Comparison of ENCODE assay signal across 10 cellular contexts in the genomic region with DNA sequence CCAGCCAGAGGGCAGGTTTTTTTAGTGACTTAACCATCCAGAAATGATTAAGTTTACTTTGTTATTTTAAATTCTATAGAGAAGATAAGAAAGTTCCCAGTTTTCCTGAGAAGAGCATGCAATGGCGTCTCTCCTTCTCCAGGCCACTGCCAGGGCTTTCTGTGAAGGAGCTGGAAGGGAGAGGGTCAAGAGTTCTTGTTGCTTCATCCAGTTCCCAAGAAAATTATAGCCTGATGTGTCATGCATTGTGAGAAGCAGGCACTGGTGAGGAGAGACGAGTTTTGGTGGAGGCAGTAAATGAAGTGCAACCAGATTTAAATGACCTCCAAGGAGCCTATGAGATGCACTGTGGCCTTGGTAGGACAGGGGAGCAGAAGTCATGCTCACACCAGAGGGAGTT. TPM values are rescaled to one million over a fixed set of nuclear protein-coding genes. Genes with fewer than 3 reads are reported as not detected.
DNase-seq lines count a peak whose midpoint lies in the region; ATAC-seq and TF ChIP-seq lines count a peak whose summit lies in the region.
"Had no signal": no experiment of that assay in that cellular context is flagged by ENCODE, and none has a peak within 500 bp of the region (broad histone marks: within the 10 kb centered on the region; RNA-seq: fewer than 3 reads in every experiment).

No MANE protein-coding gene starts in this region.

- DNase-seq in activated CD4-positive, alpha-beta T cell treated with anti-CD3 and anti-CD28 coated beads for 36 hours: no peak
- DNase-seq in activated CD4-positive, alpha-beta T cell treated with anti-CD3 and anti-CD28 coated beads, Interleukin-2, amount 50 U/mL, for 4 hours: no peak
- no peak for DNase-seq in RWPE2 (ENCODE audit: low spot score)
- peak; percentile 85 to 89 for DNase-seq in fibroblast of lung (ENCODE audit: low read depth in 2 of 2)
- DNase-seq in spleen: no peak
- no peak for DNase-seq in NOMO-1 (lab: John Stamatoyannopoulos, UW; ENCODE audit: unreplicated experiment in 2 of 2)
- no peak for DNase-seq in nucleus accumbens (lab: John Stamatoyannopoulos, UW)
- DNase-seq: pancreas had no signal

- intact Hi-C loops in activated CD4-positive, alpha-beta T cell treated with anti-CD3 and anti-CD28 coated beads for 36 hours (cut with DNase I, micrococcal nuclease): no loop called here
- intact Hi-C loops in spleen (cut with DNase I; ENCODE audit: low total_unique reads): no loop called here

- 47 to 55% (median 52%) methylated on average over 2 of the region's 2 CpGs for WGBS in spleen, 5 donors

- no peaks in the 10 kb centered on the region for H4K20me1 ChIP-seq in fibroblast of lung (ENCODE audit: control insufficient read depth, extremely low read depth, insufficient read depth, low read length)

- H3K4me3 ChIP-seq in RWPE2 (ENCODE audit: severe bottlenecking) (no peak overlapping the region), fibroblast of lung (replicated peaks in 1 of 4; ENCODE audit: control extremely low read depth in 1 of 4, insufficient read depth in 1 of 4, low read depth in 3 of 4, low read length in 4 of 4) (no peak overlapping the region), spleen (peak overlapping the region in 1 of 8 donors; percentile 24)
- H3K4me3 ChIP-seq: pancreas, SJSA1 had no signal

- H2AFZ ChIP-seq in fibroblast of lung (ENCODE audit: low read length): no peak overlapping the region

- H3K27me3 ChIP-seq in RWPE2 (ENCODE audit: insufficient read depth, poor library complexity, severe bottlenecking) (no peaks in the 10 kb centered on the region), fibroblast of lung (ENCODE audit: control insufficient read depth, insufficient read depth, low read length) (no peaks in the 10 kb centered on the region), spleen (replicated peaks in 1 of 7) (no peaks in the 10 kb centered on the region)
- H3K27me3 ChIP-seq: pancreas, SJSA1 had no signal

- peaks cover 36% of the 10 kb centered on the region for H3K36me3 Mint-ChIP-seq in activated CD4-positive, alpha-beta T cell treated with anti-CD3 and anti-CD28 coated beads for 36 hours (ENCODE audit: low read depth)

- H3K36me3 ChIP-seq in RWPE2 (ENCODE audit: low read depth) (peaks cover 46% of the 10 kb centered on the region), fibroblast of lung (ENCODE audit: control insufficient read depth, insufficient read depth, low read length) (no peaks in the 10 kb centered on the region), spleen (peaks cover 0 to 4% (median 0%) of the 10 kb centered on the region in 6 donors)
- H3K36me3 ChIP-seq: pancreas had no signal

- ATAC-seq in activated CD4-positive, alpha-beta T cell treated with anti-CD3 and anti-CD28 coated beads for 36 hours: no peak
- ATAC-seq in RWPE2 (ENCODE audit: low read depth): peak; percentile 85
- no peak for ATAC-seq in GM21576 (IDR thresholded peaks at IDR 0.05; ENCODE audit: unreplicated experiment)

- H3K9ac ChIP-seq in fibroblast of lung (ENCODE audit: insufficient read depth, low read length): no peak overlapping the region

- H3K9me3 Mint-ChIP-seq in activated CD4-positive, alpha-beta T cell treated with anti-CD3 and anti-CD28 coated beads for 36 hours (ENCODE audit: low read depth): no peaks in the 10 kb centered on the region

- CTCF ChIA-PET in activated CD4-positive, alpha-beta T cell treated with anti-CD3 and anti-CD28 coated beads for 36 hours (lab: Charles Lee): interaction anchor here (0.7 to 8.5 kb wide), 3 partner anchors 9 to 32 kb away, joined by 3 to 80 read pairs (median 9); no protein-coding TSS in a partner anchor

- TF ChIP-seq CTCF in RWPE2 (IDR thresholded peaks at IDR 0.05; ENCODE audit: poor library complexity, severe bottlenecking) (no peak), fibroblast of lung (conservative IDR thresholded peaks at IDR 0.05 in 1 of 2, IDR thresholded peaks at IDR 0.05 in 1 of 2; ENCODE audit: low read depth in 1 of 2, low read length in 2 of 2) (no peak), spleen (IDR thresholded peaks at IDR 0.05 in 8 of 11, conservative IDR thresholded peaks at IDR 0.05 in 3 of 11) (no peak)

- POLR2A ChIA-PET in activated CD4-positive, alpha-beta T cell treated with anti-CD3 and anti-CD28 coated beads for 36 hours (lab: Charles Lee): no interaction called here

- peaks cover 97% of the 10 kb centered on the region for H3K79me2 ChIP-seq in fibroblast of lung (ENCODE audit: control insufficient read depth, insufficient read depth, low read length)

- peaks cover 97% of the 10 kb centered on the region for H3K4me1 Mint-ChIP-seq in activated CD4-positive, alpha-beta T cell treated with anti-CD3 and anti-CD28 coated beads for 36 hours

- H3K4me2 ChIP-seq in fibroblast of lung (ENCODE audit: extremely low read depth, insufficient read depth, low read length): no peak overlapping the region

- peak overlapping the region; percentile 3 for H3K4me3 Mint-ChIP-seq in activated CD4-positive, alpha-beta T cell treated with anti-CD3 and anti-CD28 coated beads for 36 hours

- H3K4me1 ChIP-seq in RWPE2 (ENCODE audit: insufficient read depth, poor library complexity, severe bottlenecking) (peaks cover 56% of the 10 kb centered on the region), fibroblast of lung (ENCODE audit: control insufficient read depth, extremely low read depth, insufficient read depth, low read length) (peaks cover 9% of the 10 kb centered on the region), spleen (peaks cover 56 to 98% (median 89%) of the 10 kb centered on the region in 6 donors)
- H3K4me1 ChIP-seq: pancreas had no signal

- H3K27ac Mint-ChIP-seq in activated CD4-positive, alpha-beta T cell treated with anti-CD3 and anti-CD28 coated beads for 36 hours: peak overlapping the region; percentile 44

- no peaks in the 10 kb centered on the region for H3K27me3 Mint-ChIP-seq in activated CD4-positive, alpha-beta T cell treated with anti-CD3 and anti-CD28 coated beads for 36 hours

- TF ChIP-seq POLR2A in spleen (IDR thresholded peaks at IDR 0.05): no peak

- H3K9me3 ChIP-seq in RWPE2 (ENCODE audit: severe bottlenecking) (no peaks in the 10 kb centered on the region), fibroblast of lung (ENCODE audit: control insufficient read depth, insufficient read depth, low read depth, low read length) (no peaks in the 10 kb centered on the region), spleen (no peaks in the 10 kb centered on the region)
- H3K9me3 ChIP-seq: pancreas, SJSA1 had no signal

- peak overlapping the region; percentile 100 for H3K27ac ChIP-seq in RWPE2 (ENCODE audit: poor library complexity, severe bottlenecking)
- peak overlapping the region; percentile 30 for H3K27ac ChIP-seq in fibroblast of lung (ENCODE audit: insufficient read depth, low read length)
- peak overlapping the region in 7 of 8 donors; percentile 60 to 79 (median 74) for H3K27ac ChIP-seq in spleen
- H3K27ac ChIP-seq: pancreas, SJSA1 had no signal

RNA-seq across cellular contexts. Expression of a gene that starts 14.2 kb away (rescaled TPM):
- total RNA-seq in activated CD4-positive, alpha-beta T cell treated with anti-CD3 and anti-CD28 coated beads for 36 hours: 10 to 100 TPM; 17.0 to 17.4 TPM
- total RNA-seq in fibroblast of lung (13.1 and 14.7 TPM in 2 replicates), spleen (10 to 100 TPM; 44.4 to 92.7 (median 60.0) TPM)
- polyA plus RNA-seq in fibroblast of lung (27.9 and 41.7 TPM in 2 replicates), spleen (10 to 100 TPM; 14.5 to 29.7 (median 15.9) TPM)
- 32.0 and 39.5 TPM in 2 replicates for polyA plus RNA-seq in fibroblast of lung (2012)
- 28.6 and 44.8 TPM in 2 replicates for polyA minus RNA-seq in fibroblast of lung (ENCODE audit: low replicate concordance)

Comparison
In these comparisons a context has a peak if more than half of its experiments do, and no peak if none do; other contexts are left out.
1. DNase-seq: peak in fibroblast of lung (2 of 2); none in activated CD4-positive, alpha-beta T cell treated with anti-CD3 and anti-CD28 coated beads for 36 hours (single experiment), activated CD4-positive, alpha-beta T cell treated with anti-CD3 and anti-CD28 coated beads, Interleukin-2, amount 50 U/mL, for 4 hours (0 of 2), RWPE2 (single experiment), spleen (single experiment), NOMO-1 (0 of 2) and nucleus accumbens (0 of 56).
2. H3K27ac ChIP-seq: peak in every context shown above with its lines; median percentile 100 in RWPE2; 74 in spleen; 30 in fibroblast of lung.